ENCODE assay signal across 18 cellular contexts in genomic region chr16:30030011-30030685, GRCh38. TPM values are rescaled to one million over a fixed set of nuclear protein-coding genes. Genes with fewer than 3 reads are reported as not detected.
A peak's percentile ranks its signal among the peaks of the same experiment; 100 is the strongest.
DNase-seq lines count a peak whose midpoint lies in the region; ATAC-seq, FAIRE-seq and TF ChIP-seq lines count a peak whose summit lies in the region.
"Had no signal": no experiment of that assay in that cellular context is flagged by ENCODE, and none has a peak within 500 bp of the region (broad histone marks: within the 10 kb centered on the region; RNA-seq: fewer than 3 reads in every experiment).

No MANE protein-coding gene starts in this region.

- FAIRE-seq in urothelium cell line (lab: Jason Lieb, UNC): no peak
- FAIRE-seq: small intestine had no signal

- H3K4me3 ChIP-seq in iPS-11a (ENCODE audit: low read depth, low read length): peak overlapping the region; percentile 27

- TF ChIP-seq CTCF in activated B cell treated with CpG ODN at 0.5 μM for 24 hours (IDR thresholded peaks at IDR 0.05): no peak

- no peaks in the 10 kb centered on the region for H3K36me3 Mint-ChIP-seq in activated CD4-positive, alpha-beta T cell treated with anti-CD3 and anti-CD28 coated beads, Interleukin-2, amount 10 ng/mL, durations not matched to agents 24 days and 14 days (ENCODE audit: low read depth)
- no peaks in the 10 kb centered on the region for H3K36me3 Mint-ChIP-seq in activated B cell treated with CpG ODN at 0.5 μM for 24 hours (ENCODE audit: low read depth)
- peaks cover 4% of the 10 kb centered on the region for H3K36me3 Mint-ChIP-seq in stimulated activated effector memory CD8-positive, alpha-beta T cell treated with anti-CD3 and anti-CD28 coated beads, Interleukin-12 subunit alpha, Interleukin-12 subunit beta, amount 100 ng/mL, for 72 hours
- H3K36me3 Mint-ChIP-seq: activated CD4-positive, alpha-beta memory T cell treated with anti-CD3 and anti-CD28 coated beads for 36 hours had no signal

- H3K4me1 Mint-ChIP-seq in activated CD4-positive, alpha-beta T cell treated with anti-CD3 and anti-CD28 coated beads, Interleukin-2, amount 10 ng/mL, durations not matched to agents 24 days and 14 days: peaks cover 8% of the 10 kb centered on the region
- H3K4me1 Mint-ChIP-seq in activated B cell treated with CpG ODN at 0.5 μM for 24 hours: peaks cover 8% of the 10 kb centered on the region
- peaks cover 30% of the 10 kb centered on the region for H3K4me1 Mint-ChIP-seq in stimulated activated effector memory CD8-positive, alpha-beta T cell treated with anti-CD3 and anti-CD28 coated beads, Interleukin-12 subunit alpha, Interleukin-12 subunit beta, amount 100 ng/mL, for 72 hours

- H3K9me3 Mint-ChIP-seq in activated CD4-positive, alpha-beta T cell treated with anti-CD3 and anti-CD28 coated beads, Interleukin-2, amount 10 ng/mL, durations not matched to agents 24 days and 14 days: no peaks in the 10 kb centered on the region
- no peaks in the 10 kb centered on the region for H3K9me3 Mint-ChIP-seq in activated B cell treated with CpG ODN at 0.5 μM for 24 hours
- H3K9me3 Mint-ChIP-seq in stimulated activated effector memory CD8-positive, alpha-beta T cell treated with anti-CD3 and anti-CD28 coated beads, Interleukin-12 subunit alpha, Interleukin-12 subunit beta, amount 100 ng/mL, for 72 hours: no peaks in the 10 kb centered on the region
- H3K9me3 Mint-ChIP-seq: activated CD4-positive, alpha-beta memory T cell treated with anti-CD3 and anti-CD28 coated beads for 36 hours had no signal

- H3K4me3 Mint-ChIP-seq in activated CD4-positive, alpha-beta T cell treated with anti-CD3 and anti-CD28 coated beads, Interleukin-2, amount 10 ng/mL, durations not matched to agents 24 days and 14 days: peak overlapping the region; percentile 30
- H3K4me3 Mint-ChIP-seq in activated B cell treated with CpG ODN at 0.5 μM for 24 hours: no peak overlapping the region
- peak overlapping the region; percentile 50 for H3K4me3 Mint-ChIP-seq in stimulated activated effector memory CD8-positive, alpha-beta T cell treated with anti-CD3 and anti-CD28 coated beads, Interleukin-12 subunit alpha, Interleukin-12 subunit beta, amount 100 ng/mL, for 72 hours
- H3K4me3 Mint-ChIP-seq: activated CD4-positive, alpha-beta memory T cell treated with anti-CD3 and anti-CD28 coated beads for 36 hours had no signal

- CTCF ChIA-PET in activated B cell treated with CpG ODN at 0.5 μM for 24 hours (lab: Charles Lee): interaction anchor here (2.2 kb wide), 1 partner anchor 35 kb away, joined by 8 read pairs; the partner anchor contains the start of gene ALDOA

- POLR2A ChIA-PET in activated B cell treated with CpG ODN at 0.5 μM for 24 hours (lab: Charles Lee): no interaction called here

- no peak overlapping the region for H3K27ac Mint-ChIP-seq in activated CD4-positive, alpha-beta T cell treated with anti-CD3 and anti-CD28 coated beads, Interleukin-2, amount 10 ng/mL, durations not matched to agents 24 days and 14 days
- H3K27ac Mint-ChIP-seq in activated B cell treated with CpG ODN at 0.5 μM for 24 hours: peak overlapping the region; percentile 46
- H3K27ac Mint-ChIP-seq in stimulated activated effector memory CD8-positive, alpha-beta T cell treated with anti-CD3 and anti-CD28 coated beads, Interleukin-12 subunit alpha, Interleukin-12 subunit beta, amount 100 ng/mL, for 72 hours: no peak overlapping the region
- H3K27ac Mint-ChIP-seq: activated CD4-positive, alpha-beta memory T cell treated with anti-CD3 and anti-CD28 coated beads for 36 hours had no signal

- intact Hi-C loops in activated CD4-positive, alpha-beta T cell treated with anti-CD3 and anti-CD28 coated beads, Interleukin-2, amount 10 ng/mL, durations not matched to agents 24 days and 14 days (cut with micrococcal nuclease): no loop called here
- intact Hi-C loops in activated B cell treated with CpG ODN at 0.5 μM for 24 hours (cut with micrococcal nuclease): no loop called here

- no peak for DNase-seq in activated CD4-positive, alpha-beta T cell treated with anti-CD3 and anti-CD28 coated beads, Interleukin-2, amount 10 ng/mL, durations not matched to agents 24 days and 14 days
- DNase-seq in activated CD4-positive, alpha-beta T cell treated with anti-CD3 and anti-CD28 coated beads for 1 hour: no peak
- DNase-seq in activated B cell treated with CpG ODN at 0.5 μM for 24 hours (no peak), NCI-H345 treated with DMSO at 0.1 percent for 48 hours (lab: John Stamatoyannopoulos, UW; ENCODE audit: unreplicated experiment) (no peak), urothelium cell line (ENCODE audit: low spot score) (no peak)
- no peak for DNase-seq in stimulated activated effector memory CD8-positive, alpha-beta T cell treated with anti-CD3 and anti-CD28 coated beads, Interleukin-12 subunit alpha, Interleukin-12 subunit beta, amount 100 ng/mL, for 72 hours (ENCODE audit: low spot score in 2 of 2)
- DNase-seq: activated CD4-positive, alpha-beta memory T cell treated with anti-CD3 and anti-CD28 coated beads for 36 hours; cortex of kidney; HCEC 1CT; hippocampal formation; NCI-H1930; Right ventricle myocardium superior; small intestine; stomach had no signal

- peaks cover 52% of the 10 kb centered on the region for H3K27me3 Mint-ChIP-seq in activated CD4-positive, alpha-beta T cell treated with anti-CD3 and anti-CD28 coated beads, Interleukin-2, amount 10 ng/mL, durations not matched to agents 24 days and 14 days
- peaks cover 53% of the 10 kb centered on the region for H3K27me3 Mint-ChIP-seq in activated B cell treated with CpG ODN at 0.5 μM for 24 hours

- ATAC-seq in activated B cell treated with CpG ODN at 0.5 μM for 24 hours (ENCODE audit: low read depth) (no peak), HG03460 (IDR thresholded peaks at IDR 0.05; ENCODE audit: unreplicated experiment) (no peak)
- no peak for ATAC-seq in stimulated activated effector memory CD8-positive, alpha-beta T cell treated with anti-CD3 and anti-CD28 coated beads, Interleukin-12 subunit alpha, Interleukin-12 subunit beta, amount 100 ng/mL, for 72 hours

RNA-seq across cellular contexts. Expression of gene TLCD3B, which starts 0.9 kb away (rescaled TPM):
- total RNA-seq in activated CD4-positive, alpha-beta T cell treated with anti-CD3 and anti-CD28 coated beads, Interleukin-2, amount 10 ng/mL, durations not matched to agents 24 days and 14 days: 1.5 and 1.8 TPM in 2 replicates
- not detected in 2 replicates for total RNA-seq in activated B cell treated with CpG ODN at 0.5 μM for 24 hours
- total RNA-seq: fibroblast of lung, lower leg skin, Right ventricle myocardium superior had no signal

RNA-seq across cellular contexts. Expression of gene C16orf92, which starts 7.2 kb away (rescaled TPM):
- total RNA-seq in activated CD4-positive, alpha-beta T cell treated with anti-CD3 and anti-CD28 coated beads, Interleukin-2, amount 10 ng/mL, durations not matched to agents 24 days and 14 days: not detected in 2 replicates
- not detected in 2 replicates for total RNA-seq in activated B cell treated with CpG ODN at 0.5 μM for 24 hours
- total RNA-seq: activated CD4-positive, alpha-beta memory T cell treated with anti-CD3 and anti-CD28 coated beads for 36 hours; fibroblast of lung; lower leg skin; Right ventricle myocardium superior; stomach had no signal

RNA-seq across cellular contexts. Expression of gene DOC2A, which starts 19.3 kb away (rescaled TPM):
- 2.7 and 3.2 TPM in 2 replicates for total RNA-seq in activated CD4-positive, alpha-beta T cell treated with anti-CD3 and anti-CD28 coated beads, Interleukin-2, amount 10 ng/mL, durations not matched to agents 24 days and 14 days
- not detected in 2 replicates for total RNA-seq in activated B cell treated with CpG ODN at 0.5 μM for 24 hours

RNA-seq across cellular contexts. Expression of gene INO80E, which starts 34.1 kb away (rescaled TPM):
- 129 and 133 TPM in 2 replicates for total RNA-seq in activated CD4-positive, alpha-beta T cell treated with anti-CD3 and anti-CD28 coated beads, Interleukin-2, amount 10 ng/mL, durations not matched to agents 24 days and 14 days
- 83.5 and 93.6 TPM in 2 replicates for total RNA-seq in activated B cell treated with CpG ODN at 0.5 μM for 24 hours

RNA-seq across cellular contexts. Expression of gene HIRIP3, which starts 34.7 kb away (rescaled TPM):
- total RNA-seq in activated CD4-positive, alpha-beta T cell treated with anti-CD3 and anti-CD28 coated beads, Interleukin-2, amount 10 ng/mL, durations not matched to agents 24 days and 14 days: 45.9 and 47.7 TPM in 2 replicates
- total RNA-seq in activated B cell treated with CpG ODN at 0.5 μM for 24 hours: 10.5 and 14.2 TPM in 2 replicates
